26 cellular contexts compared by ENCODE assay signal in the genomic region with DNA sequence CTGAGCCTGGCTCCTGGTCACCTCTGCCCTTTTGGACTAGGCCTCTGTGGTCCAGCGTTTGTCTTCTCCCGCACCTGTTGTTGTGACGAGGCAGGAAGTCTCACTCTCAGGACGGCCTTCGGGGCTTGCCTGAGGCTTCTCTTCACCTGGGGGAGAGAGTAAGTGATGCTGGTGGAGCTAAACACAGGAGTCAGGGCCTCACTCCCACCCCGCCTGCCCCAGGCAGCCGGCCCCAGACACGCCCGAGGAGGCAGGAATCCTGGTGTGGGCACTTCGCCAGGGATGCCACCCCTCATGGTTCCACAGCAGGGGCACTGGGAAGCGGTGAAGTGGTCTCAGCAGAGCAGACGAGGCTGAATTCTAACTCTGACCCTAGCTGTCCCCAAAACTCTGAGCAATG. TPM values are rescaled to one million over a fixed set of nuclear protein-coding genes. Genes with fewer than 3 reads are reported as not detected.
"Had no signal": no experiment of that assay in that cellular context is flagged by ENCODE, and none has a peak within 500 bp of the region (broad histone marks: within the 10 kb centered on the region; RNA-seq: fewer than 3 reads in every experiment).

No MANE protein-coding gene starts in this region.

- H3K4me3 Mint-ChIP-seq: activated naive CD4-positive, alpha-beta T cell treated with anti-CD3 and anti-CD28 coated beads for 36 hours had no signal

- H3K9me3 Mint-ChIP-seq: activated naive CD4-positive, alpha-beta T cell treated with anti-CD3 and anti-CD28 coated beads for 36 hours had no signal

- H3K4me1 ChIP-seq: adrenal gland, breast epithelium, gastrocnemius medialis, neural progenitor cell, right atrium auricular region had no signal

- H3K27ac ChIP-seq: gastrocnemius medialis, neural progenitor cell, prostate gland, right atrium auricular region, stomach, WERI-Rb-1 had no signal

- H3K4me3 ChIP-seq: adrenal gland, breast epithelium, gastrocnemius medialis, lung, neural progenitor cell, prostate gland, right atrium auricular region, stomach, upper lobe of left lung had no signal

- ATAC-seq: gastrocnemius medialis, left lobe of liver, Right ventricle myocardium inferior had no signal

- H3K36me3 Mint-ChIP-seq: neural progenitor cell had no signal

- DNase-seq: activated naive CD4-positive, alpha-beta T cell treated with anti-CD3 and anti-CD28 coated beads for 36 hours; adrenal gland; cerebellar nuclear complex; cortex of kidney; gastrocnemius medialis; head of caudate nucleus; kidney; stimulated activated CD4-positive, alpha-beta T cell treated with anti-CD3 and anti-CD28 coated beads, Interleukin-12 subunit alpha, Interleukin-12 subunit beta, amount 100 ng/mL, for 4 hours; stimulated activated CD4-positive, alpha-beta T cell treated with anti-CD3 and anti-CD28 coated beads, Interleukin-1b, Interleukin-23, amount 100 ng/mL, for 48 hours; stimulated activated CD8-positive, alpha-beta memory T cell treated with anti-CD3 and anti-CD28 coated beads, Interleukin-4, amount 100 ng/mL, for 48 hours; stomach; SW 1271; T-helper 2 cell; WERI-Rb-1 had no signal

- H3K4me1 Mint-ChIP-seq: neural progenitor cell had no signal

- H3K9me3 ChIP-seq: adrenal gland, breast epithelium, gastrocnemius medialis, prostate gland, right atrium auricular region, stomach, upper lobe of left lung had no signal

- H3K27ac Mint-ChIP-seq: neural progenitor cell had no signal

- H3K36me3 ChIP-seq: adrenal gland, breast epithelium, gastrocnemius medialis, neural progenitor cell, prostate gland, right atrium auricular region, stomach, upper lobe of left lung, WERI-Rb-1 had no signal

- H3K27me3 ChIP-seq: adrenal gland, breast epithelium, gastrocnemius medialis, neural progenitor cell, right atrium auricular region, stomach, upper lobe of left lung had no signal

RNA-seq across cellular contexts. Expression of a gene that starts 42.4 kb away (rescaled TPM):
- total RNA-seq: astrocyte, myocyte, osteocyte, temporal lobe had no signal
